In the genomic region with DNA sequence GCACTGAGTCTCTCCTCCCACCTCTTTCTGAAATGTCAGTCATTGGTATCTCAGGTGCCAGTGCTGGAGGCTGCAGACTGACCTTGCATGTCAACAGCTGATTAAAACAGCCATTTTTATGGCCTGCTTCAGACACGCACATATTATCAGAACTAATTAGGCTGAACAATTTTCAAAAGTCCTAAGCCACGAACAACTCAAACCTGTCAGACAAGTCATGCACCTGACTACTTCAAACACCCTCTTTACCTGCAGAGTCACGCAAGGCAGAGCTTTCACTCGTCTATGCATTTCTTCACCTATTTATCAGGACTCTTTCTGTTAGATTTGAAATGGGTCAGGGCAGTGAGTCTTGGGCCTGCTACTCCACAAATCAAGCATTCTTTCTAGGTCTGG, we compare ENCODE assay signal across 11 cellular contexts. TPM values are rescaled to one million over a fixed set of nuclear protein-coding genes. Genes with fewer than 3 reads are reported as not detected.
A peak's percentile ranks its signal among the peaks of the same experiment; 100 is the strongest.
DNase-seq lines count a peak whose midpoint lies in the region; ATAC-seq, FAIRE-seq and TF ChIP-seq lines count a peak whose summit lies in the region.
"Had no signal": no experiment of that assay in that cellular context is flagged by ENCODE, and none has a peak within 500 bp of the region (broad histone marks: within the 10 kb centered on the region; RNA-seq: fewer than 3 reads in every experiment).

No MANE protein-coding gene starts in this region.

- no peak overlapping the region for H4K5ac ChIP-seq in H1 (ENCODE audit: insufficient read length, low read depth, low read length)

- H3K9me3 ChIP-seq in DND-41 (ENCODE audit: insufficient read depth, low read length, severe bottlenecking) (no peaks in the 10 kb centered on the region), H1 (ENCODE audit: insufficient read depth in 2 of 2, low read depth in 1 of 2, low read length in 1 of 2) (no peaks in the 10 kb centered on the region), trophoblast cell (ENCODE audit: insufficient read depth, low read depth, low read length) (no peaks in the 10 kb centered on the region)
- H3K9me3 ChIP-seq: right lobe of liver had no signal

- no peak overlapping the region for H3K23ac ChIP-seq in H1 (ENCODE audit: insufficient read length)
- no peak overlapping the region for H3K23ac ChIP-seq in trophoblast cell (ENCODE audit: low read length)

- TF ChIP-seq CTCF in DND-41 (IDR thresholded peaks at IDR 0.05; ENCODE audit: borderline replicate concordance, extremely low read depth, low read length, poor library complexity, severe bottlenecking) (no peak), H1 (IDR thresholded peaks at IDR 0.05; ENCODE audit: control extremely low read depth in 1 of 3, insufficient read depth in 1 of 3, low read depth in 1 of 3, low read length in 3 of 3) (no peak), GM20000 (IDR thresholded peaks at IDR 0.05; ENCODE audit: extremely low read depth, missing control alignments) (no peak)

- POLR2A ChIA-PET in H1 (lab: Charles Lee; ENCODE audit: partially characterized antibody): interaction anchor here (1.1 to 5.3 kb wide), 5 partner anchors 14 to 120 kb away, joined by 3 to 32 read pairs (median 4); no protein-coding TSS in a partner anchor

- no peak overlapping the region for H3K56ac ChIP-seq in H1 (replicated peaks; ENCODE audit: insufficient read length, low read depth, low read length)

- 86% methylated on average over 4 of the region's 4 CpGs; no CpG with 5 or more reads in 1 of the 2 experiments for WGBS in H1 (ENCODE audit: extremely low coverage in 1 of 2, insufficient coverage in 1 of 2, insufficient read length in 1 of 2, insufficient replicate concordance in 2 of 2, low coverage in 1 of 2, low lambda C conversion rate in 2 of 2, missing lambda C conversion rate in 1 of 2), 2 experiments
- WGBS in trophoblast cell (ENCODE audit: extremely low coverage, insufficient coverage, insufficient read length): no CpG with 5 or more reads among the region's 4 CpGs

- TF ChIP-seq EP300 in H1 (IDR thresholded peaks at IDR 0.05; ENCODE audit: borderline replicate concordance in 1 of 2, low read depth in 2 of 2, low read length in 2 of 2): no peak

- H3K9ac ChIP-seq in DND-41 (ENCODE audit: low read depth, low read length) (no peak overlapping the region), H1 (replicated peaks in 1 of 4; ENCODE audit: extremely low read depth in 1 of 4, low read depth in 3 of 4, low read length in 3 of 4) (0 out of 7 replicates have a peak overlapping the region, but pooled peaks of 2 of the 4 experiments have one; percentile 15 to 22), trophoblast cell (ENCODE audit: low read length) (no peak overlapping the region)

- no peak for DNase-seq in DND-41
- DNase-seq in NCI-H2081 treated with DMSO at 0.1 percent for 48 hours (lab: John Stamatoyannopoulos, UW): peak; percentile 35
- no peak for DNase-seq in H1 (ENCODE audit: low read depth in 1 of 2, low spot score in 2 of 2)
- DNase-seq in trophoblast cell: peak; percentile 41 to 66
- DNase-seq in stimulated activated CD4-positive, alpha-beta T cell treated with anti-CD3 and anti-CD28 coated beads, Interleukin-12 subunit alpha, Interleukin-12 subunit beta, amount 100 ng/mL, for 4 hours: no peak
- DNase-seq in GM20000 (ENCODE audit: low spot score): no peak
- DNase-seq in LoVo (ENCODE audit: low spot score): no peak
- no peak for DNase-seq in activated T-cell treated with anti-CD3 and anti-CD28 coated beads for 4 hours
- DNase-seq: GOT3, kidney glomerular epithelial cell, right lobe of liver had no signal

- no peak overlapping the region for H2BK20ac ChIP-seq in H1 (ENCODE audit: low read length)

- H2BK5ac ChIP-seq in H1 (ENCODE audit: low read depth, low read length): no peak overlapping the region; the same call in 1 of the 2 replicates
- no peak overlapping the region for H2BK5ac ChIP-seq in trophoblast cell (ENCODE audit: low read depth, low read length, poor library complexity)

- H3K4me2 ChIP-seq in DND-41 (ENCODE audit: insufficient read depth, low read length): no peak overlapping the region
- peak overlapping the region; percentile 36 for H3K4me2 ChIP-seq in H1 (ENCODE audit: insufficient read depth in 1 of 2, low read depth in 2 of 2, low read length in 2 of 2)
- H3K4me2 ChIP-seq in trophoblast cell (ENCODE audit: low read length): peak overlapping the region; percentile 35

- ATAC-seq in DND-41 (ENCODE audit: insufficient read depth, low read depth): no peak
- ATAC-seq: right lobe of liver had no signal

- peaks cover 1% of the 10 kb centered on the region; the same call in 1 of the 2 replicates for H4K20me1 ChIP-seq in DND-41 (ENCODE audit: insufficient read depth, low read length)
- H4K20me1 ChIP-seq in H1 (replicated peaks in 1 of 2; ENCODE audit: control insufficient read depth in 1 of 2, insufficient read depth in 2 of 2, low read length in 2 of 2): peaks cover 3 to 6% of the 10 kb centered on the region in 2 experiments

- peaks cover 12% of the 10 kb centered on the region for H3K79me2 ChIP-seq in DND-41 (ENCODE audit: insufficient read depth, low read length)
- H3K79me2 ChIP-seq in H1 (ENCODE audit: control insufficient read depth in 1 of 2, insufficient read depth in 2 of 2, low read length in 2 of 2): 0 out of 4 replicates have a peak, but pooled peaks cover 0 to 6% of the 10 kb centered on the region in 2 experiments
- no peaks in the 10 kb centered on the region for H3K79me2 ChIP-seq in trophoblast cell (ENCODE audit: control insufficient read depth, insufficient read depth, low read length, poor library complexity)

- TF ChIP-seq POLR2A in H1 (IDR thresholded peaks at IDR 0.05; ENCODE audit: control extremely low read depth in 1 of 2, low read depth in 2 of 2, low read length in 2 of 2): no peak

- H2BK120ac ChIP-seq in H1 (replicated peaks; ENCODE audit: low read depth, low read length) (no peak overlapping the region), trophoblast cell (ENCODE audit: insufficient read depth, low read length, poor library complexity) (no peak overlapping the region)

- H3K14ac ChIP-seq in H1 (ENCODE audit: insufficient read length): no peak overlapping the region
- no peak overlapping the region for H3K14ac ChIP-seq in trophoblast cell (ENCODE audit: low read length)

- H3K4ac ChIP-seq in H1 (replicated peaks; ENCODE audit: insufficient read length, low read depth, low read length) (no peak overlapping the region), trophoblast cell (ENCODE audit: low read depth, low read length) (no peak overlapping the region)

- H4K91ac ChIP-seq in H1 (replicated peaks; ENCODE audit: insufficient read length, low read length) (no peak overlapping the region), trophoblast cell (ENCODE audit: low read depth, low read length) (no peak overlapping the region)

- no peak overlapping the region for H2BK12ac ChIP-seq in H1 (ENCODE audit: low read depth, low read length)
- no peak overlapping the region for H2BK12ac ChIP-seq in trophoblast cell (ENCODE audit: low read length)

- FAIRE-seq in H1 (lab: Jason Lieb, UNC): no peak

- CTCF ChIA-PET in H1 (lab: Charles Lee; ENCODE audit: partially characterized antibody): interaction anchor here (0.7 to 37.5 kb wide), 4 partner anchors 10 to 132 kb away, joined by 3 to 1439 read pairs (median 272); a partner anchor contains a TSS

- 0 out of 2 replicates have a peak overlapping the region, but pooled peaks have one; percentile 16 for H3K27ac ChIP-seq in DND-41 (ENCODE audit: low read length)
- no peak overlapping the region for H3K27ac ChIP-seq in H1 (ENCODE audit: low read depth, low read length)
- peak overlapping the region; percentile 46 for H3K27ac ChIP-seq in trophoblast cell (ENCODE audit: low read depth, low read length)
- H3K27ac ChIP-seq: right lobe of liver had no signal

- H3K79me1 ChIP-seq in H1 (ENCODE audit: low read depth, low read length) (peaks cover 6% of the 10 kb centered on the region; the same call in 1 of the 2 replicates), trophoblast cell (ENCODE audit: low read length) (no peaks in the 10 kb centered on the region)

- TF ChIP-seq RAD21 in H1 (IDR thresholded peaks at IDR 0.05 in 1 of 2, conservative IDR thresholded peaks at IDR 0.05 in 1 of 2; ENCODE audit: low read depth in 2 of 2, low read length in 2 of 2): no peak

- H3K18ac ChIP-seq in H1 (ENCODE audit: extremely low read depth, low read length) (no peak overlapping the region), trophoblast cell (ENCODE audit: low read length) (no peak overlapping the region)

- H3K36me3 ChIP-seq in DND-41 (ENCODE audit: insufficient read depth, low read length) (peaks cover 53% of the 10 kb centered on the region), H1 (ENCODE audit: control insufficient read depth in 2 of 4, insufficient read depth in 4 of 4, low read length in 3 of 4) (peaks cover 0 to 16% (median 2%) of the 10 kb centered on the region in 4 experiments; a peak in 4 of 8 replicates), trophoblast cell (ENCODE audit: control insufficient read depth in 1 of 2, insufficient read depth in 2 of 2, low read length in 2 of 2) (peaks cover 4 to 10% of the 10 kb centered on the region in 2 experiments)

- H3K27me3 ChIP-seq in DND-41 (ENCODE audit: insufficient read depth, low read length, poor library complexity) (no peaks in the 10 kb centered on the region), H1 (replicated peaks in 1 of 4; ENCODE audit: control insufficient read depth in 3 of 4, extremely low read depth in 1 of 4, insufficient read depth in 3 of 4, low read length in 3 of 4) (no peaks in the 10 kb centered on the region), trophoblast cell (ENCODE audit: insufficient read depth, low read length) (no peaks in the 10 kb centered on the region)
- H3K27me3 ChIP-seq: right lobe of liver had no signal

- H2BK15ac ChIP-seq in H1 (ENCODE audit: low read length): no peak overlapping the region

- no peaks in the 10 kb centered on the region for H3K23me2 ChIP-seq in H1 (ENCODE audit: low read depth, low read length)

- no peak overlapping the region for H4K8ac ChIP-seq in H1 (ENCODE audit: extremely low read depth, insufficient read depth, low read length)
- no peak overlapping the region for H4K8ac ChIP-seq in trophoblast cell (ENCODE audit: low read depth, low read length)

- H3K4me3 ChIP-seq in DND-41 (ENCODE audit: low read depth in 1 of 2, low read length in 2 of 2) (no peak overlapping the region), H1 (ENCODE audit: extremely low read depth in 1 of 4, insufficient read depth in 2 of 4, low read depth in 3 of 4, low read length in 4 of 4) (no peak overlapping the region), trophoblast cell (ENCODE audit: low read depth, low read length) (no peak overlapping the region)
- H3K4me3 ChIP-seq: right lobe of liver had no signal

- no peaks in the 10 kb centered on the region for H3K4me1 ChIP-seq in DND-41 (ENCODE audit: insufficient read depth, low read length)
- H3K4me1 ChIP-seq in H1 (replicated peaks in 1 of 4; ENCODE audit: control insufficient read depth in 3 of 4, insufficient read depth in 4 of 4, low read length in 3 of 4): peaks cover 0 to 13% (median 11%) of the 10 kb centered on the region in 4 experiments; a peak in 4 of 7 replicates
- peaks cover 9 to 14% of the 10 kb centered on the region in 2 experiments for H3K4me1 ChIP-seq in trophoblast cell (ENCODE audit: control insufficient read depth in 1 of 2, insufficient read depth in 2 of 2, low read length in 2 of 2)
- H3K4me1 ChIP-seq: right lobe of liver had no signal

- H2AK5ac ChIP-seq in H1 (ENCODE audit: low read depth, low read length) (no peak overlapping the region), trophoblast cell (ENCODE audit: low read length) (no peak overlapping the region)

- H4K12ac ChIP-seq in trophoblast cell (ENCODE audit: low read depth, low read length): no peak overlapping the region

- H2AFZ ChIP-seq in DND-41 (ENCODE audit: low read depth, low read length) (no peak overlapping the region), H1 (ENCODE audit: low read length) (no peak overlapping the region), trophoblast cell (ENCODE audit: insufficient read depth, low read length, poor library complexity) (no peak overlapping the region)

RNA-seq across cellular contexts. Expression of a gene that starts 26.7 kb away (rescaled TPM):
- total RNA-seq in H1 (2021; fragmentation: NEBNext Ultra II Directional; extraction: Animal tissue kit (Norgen Biotek cat#: 25700)): 42.4 and 43.5 TPM in 2 replicates
- polyA plus RNA-seq in H1 (2011; rRNA removed): 67.3 and 75.6 TPM in 2 replicates
- polyA plus RNA-seq in H1 (2011; cell fraction: cytosol; rRNA removed): 75.7 TPM
- 149 TPM for polyA plus RNA-seq in H1 (2011; cell fraction: nucleus; rRNA removed)
- 40.8 to 48.1 TPM (median 45.6 TPM) in 4 replicates for polyA plus RNA-seq in H1 (2012, experiment 1 of 2)
- 24.6 TPM for polyA plus RNA-seq in H1 (2012, experiment 2 of 2)
- polyA plus RNA-seq in H1 (2013, experiment 1 of 2): 37.3 TPM
- polyA plus RNA-seq in H1 (2013, experiment 2 of 2): 36.4 TPM
- polyA minus RNA-seq in H1 (2011; rRNA and poly(A)+ RNA removed): 48.8 and 72.9 TPM in 2 replicates
- polyA minus RNA-seq in H1 (2011; cell fraction: cytosol; rRNA and poly(A)+ RNA removed): 24.0 TPM
- polyA minus RNA-seq in H1 (2011; cell fraction: nucleus; rRNA and poly(A)+ RNA removed): 91.8 TPM
- 68.1 and 72.0 TPM in 2 replicates for polyA plus RNA-seq in trophoblast cell (2013)

RNA-seq across cellular contexts. Expression of a gene that starts 53.5 kb away (rescaled TPM):
- total RNA-seq in H1 (2021; fragmentation: NEBNext Ultra II Directional; extraction: Animal tissue kit (Norgen Biotek cat#: 25700)): 49.1 and 50.8 TPM in 2 replicates
- 45.0 and 48.2 TPM in 2 replicates for polyA plus RNA-seq in H1 (2011; rRNA removed)
- polyA plus RNA-seq in H1 (2011; cell fraction: cytosol; rRNA removed): 38.7 TPM
- polyA plus RNA-seq in H1 (2011; cell fraction: nucleus; rRNA removed): 54.5 TPM
- 34.0 to 39.2 TPM (median 36.6 TPM) in 4 replicates for polyA plus RNA-seq in H1 (2012, experiment 1 of 2)
- 32.2 TPM for polyA plus RNA-seq in H1 (2012, experiment 2 of 2)
- 25.6 TPM for polyA plus RNA-seq in H1 (2013, experiment 1 of 2)
- 27.2 TPM for polyA plus RNA-seq in H1 (2013, experiment 2 of 2)
- 108 and 138 TPM in 2 replicates for polyA minus RNA-seq in H1 (2011; rRNA and poly(A)+ RNA removed)
- polyA minus RNA-seq in H1 (2011; cell fraction: cytosol; rRNA and poly(A)+ RNA removed): 39.6 TPM
- 57.2 TPM for polyA minus RNA-seq in H1 (2011; cell fraction: nucleus; rRNA and poly(A)+ RNA removed)
- polyA plus RNA-seq in trophoblast cell (2013): 26.6 and 29.8 TPM in 2 replicates

Comparison
In these comparisons a context has a peak if more than half of its experiments do, and no peak if none do; other contexts are left out.
1. DNase-seq: peak in NCI-H2081 treated with DMSO at 0.1 percent for 48 hours (single experiment) and trophoblast cell (2 of 2); none in DND-41 (single experiment), H1 (0 of 2), stimulated activated CD4-positive, alpha-beta T cell treated with anti-CD3 and anti-CD28 coated beads, Interleukin-12 subunit alpha, Interleukin-12 subunit beta, amount 100 ng/mL, for 4 hours (single experiment), GM20000 (single experiment), LoVo (single experiment) and activated T-cell treated with anti-CD3 and anti-CD28 coated beads for 4 hours (single experiment).